In genomic region chr5:76927961-76928360, GRCh38 we compare ENCODE assay signal across 18 cellular contexts. TPM values are rescaled to one million over a fixed set of nuclear protein-coding genes. Genes with fewer than 3 reads are reported as not detected.
"Had no signal": no experiment of that assay in that cellular context is flagged by ENCODE, and none has a peak within 500 bp of the region (broad histone marks: within the 10 kb centered on the region; RNA-seq: fewer than 3 reads in every experiment).

No MANE protein-coding gene starts in this region.

- H3K9me3 ChIP-seq: heart left ventricle, psoas muscle, sigmoid colon, testis, transverse colon had no signal

- H3K4me1 Mint-ChIP-seq: naive B cell had no signal

- H3K27ac Mint-ChIP-seq: mesothelial cell of epicardium, naive B cell, nephron had no signal

- H3K4me3 ChIP-seq: coronary artery, heart left ventricle, psoas muscle, sigmoid colon, skin epidermis, testis, transverse colon had no signal

- DNase-seq: effector CD8-positive, alpha-beta T cell; foreskin melanocyte; heart left ventricle; kidney glomerular epithelial cell; mammary epithelial cell; naive B cell; psoas muscle; sigmoid colon; stimulated activated naive CD8-positive, alpha-beta T cell treated with anti-CD3 and anti-CD28 coated beads, Interleukin-15, Interleukin-2, amounts not matched to agents 100 U/mL and 50 U/mL, for 24 hours; testis; transverse colon had no signal

- H3K36me3 ChIP-seq: heart left ventricle, sigmoid colon, transverse colon had no signal

- H3K36me3 Mint-ChIP-seq: mesothelial cell of epicardium, naive B cell had no signal

- H3K27ac ChIP-seq: coronary artery, heart left ventricle, parathyroid adenoma, psoas muscle, sigmoid colon, skin epidermis, testis, transverse colon had no signal

- H3K9me3 Mint-ChIP-seq: mesothelial cell of epicardium, nephron had no signal

- H3K4me3 Mint-ChIP-seq: mesothelial cell of epicardium, naive B cell, nephron had no signal

- ATAC-seq: heart left ventricle; left lobe of liver; psoas muscle; stimulated activated naive CD8-positive, alpha-beta T cell treated with anti-CD3 and anti-CD28 coated beads, Interleukin-15, Interleukin-2, amounts not matched to agents 100 U/mL and 50 U/mL, for 24 hours had no signal

- H3K27me3 ChIP-seq: heart left ventricle, sigmoid colon, testis, transverse colon had no signal

- H3K4me1 ChIP-seq: parathyroid adenoma, psoas muscle, sigmoid colon, testis, transverse colon had no signal

RNA-seq across cellular contexts. Expression of gene CRHBP, which starts 24.9 kb away (rescaled TPM):
- total RNA-seq: dermis microvascular lymphatic vessel endothelial cell, mammary epithelial cell had no signal
